In the genomic region with DNA sequence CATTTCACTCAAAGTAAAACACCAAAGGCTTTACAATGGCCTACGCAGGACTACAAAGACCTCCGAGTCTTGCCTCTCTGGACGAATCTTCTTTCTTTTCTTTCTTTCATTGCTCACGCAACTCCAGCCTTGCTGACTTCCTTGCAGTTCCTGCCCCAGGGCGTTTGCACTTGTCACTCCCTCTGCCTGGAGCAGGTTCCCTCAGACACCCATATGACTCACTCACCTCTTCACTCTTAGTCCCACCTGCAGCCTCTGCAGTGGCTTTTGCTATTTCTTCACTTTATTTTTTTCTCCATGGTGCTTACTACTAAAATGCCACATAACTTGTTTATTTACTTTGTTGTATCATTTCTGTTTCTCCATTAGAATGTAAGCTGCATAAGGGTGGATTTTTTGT, we compare ENCODE assay signal across 28 cellular contexts. TPM values are rescaled to one million over a fixed set of nuclear protein-coding genes. Genes with fewer than 3 reads are reported as not detected.
"Had no signal": no experiment of that assay in that cellular context is flagged by ENCODE, and none has a peak within 500 bp of the region (broad histone marks: within the 10 kb centered on the region; RNA-seq: fewer than 3 reads in every experiment).

No MANE protein-coding gene starts in this region.

- H3K36me3 ChIP-seq: brain microvascular endothelial cell, gastrocnemius medialis, right lobe of liver, suprapubic skin, tibial nerve, uterus had no signal

- FAIRE-seq: colon, small intestine had no signal

- H3K27ac ChIP-seq: brain microvascular endothelial cell, gastrocnemius medialis, right lobe of liver, suprapubic skin, tibial nerve, uterus, VCaP had no signal

- H3K9me3 Mint-ChIP-seq: activated CD4-positive, alpha-beta memory T cell treated with anti-CD3 and anti-CD28 coated beads, Interleukin-2, amount 10 ng/mL, durations not matched to agents 7 days and 5 days; activated CD4-positive, alpha-beta T cell treated with anti-CD3 and anti-CD28 coated beads, Interleukin-2, amount 10 ng/mL, durations not matched to agents 24 days and 14 days; activated naive CD4-positive, alpha-beta T cell treated with anti-CD3 and anti-CD28 coated beads, Interleukin-2, amount 50 U/mL, for 24 hours; nephron; stimulated activated effector memory CD8-positive, alpha-beta T cell treated with anti-CD3 and anti-CD28 coated beads, Interleukin-12 subunit alpha, Interleukin-12 subunit beta, amount 100 ng/mL, for 72 hours; stimulated activated naive CD8-positive, alpha-beta T cell treated with anti-CD3 and anti-CD28 coated beads, Interleukin-15, amount 100 ng/mL, for 72 hours had no signal

- H3K4me3 Mint-ChIP-seq: activated CD4-positive, alpha-beta memory T cell treated with anti-CD3 and anti-CD28 coated beads, Interleukin-2, amount 10 ng/mL, durations not matched to agents 7 days and 5 days; activated CD4-positive, alpha-beta T cell treated with anti-CD3 and anti-CD28 coated beads, Interleukin-2, amount 10 ng/mL, durations not matched to agents 24 days and 14 days; activated naive CD4-positive, alpha-beta T cell treated with anti-CD3 and anti-CD28 coated beads, Interleukin-2, amount 50 U/mL, for 24 hours; nephron; stimulated activated effector memory CD8-positive, alpha-beta T cell treated with anti-CD3 and anti-CD28 coated beads, Interleukin-12 subunit alpha, Interleukin-12 subunit beta, amount 100 ng/mL, for 72 hours; stimulated activated naive CD8-positive, alpha-beta T cell treated with anti-CD3 and anti-CD28 coated beads, Interleukin-15, amount 100 ng/mL, for 72 hours had no signal

- ATAC-seq: activated CD4-positive, CD25-positive, alpha-beta regulatory T cell treated with anti-CD3 and anti-CD28 coated beads, Interleukin-2, amount 50 U/mL, for 24 hours; esophagus mucosa; stimulated activated effector memory CD8-positive, alpha-beta T cell treated with anti-CD3 and anti-CD28 coated beads, Interleukin-12 subunit alpha, Interleukin-12 subunit beta, amount 100 ng/mL, for 72 hours; stimulated activated naive CD8-positive, alpha-beta T cell treated with anti-CD3 and anti-CD28 coated beads, Interleukin-15, amount 100 ng/mL, for 72 hours had no signal

- H3K27me3 Mint-ChIP-seq: activated CD4-positive, alpha-beta memory T cell treated with anti-CD3 and anti-CD28 coated beads, Interleukin-2, amount 10 ng/mL, durations not matched to agents 7 days and 5 days; activated CD4-positive, alpha-beta T cell treated with anti-CD3 and anti-CD28 coated beads, Interleukin-2, amount 10 ng/mL, durations not matched to agents 24 days and 14 days; activated naive CD4-positive, alpha-beta T cell treated with anti-CD3 and anti-CD28 coated beads, Interleukin-2, amount 50 U/mL, for 24 hours; stimulated activated naive CD8-positive, alpha-beta T cell treated with anti-CD3 and anti-CD28 coated beads, Interleukin-15, amount 100 ng/mL, for 72 hours had no signal

- H3K27ac Mint-ChIP-seq: activated CD4-positive, alpha-beta memory T cell treated with anti-CD3 and anti-CD28 coated beads, Interleukin-2, amount 10 ng/mL, durations not matched to agents 7 days and 5 days; activated CD4-positive, alpha-beta T cell treated with anti-CD3 and anti-CD28 coated beads, Interleukin-2, amount 10 ng/mL, durations not matched to agents 24 days and 14 days; activated naive CD4-positive, alpha-beta T cell treated with anti-CD3 and anti-CD28 coated beads, Interleukin-2, amount 50 U/mL, for 24 hours; stimulated activated effector memory CD8-positive, alpha-beta T cell treated with anti-CD3 and anti-CD28 coated beads, Interleukin-12 subunit alpha, Interleukin-12 subunit beta, amount 100 ng/mL, for 72 hours had no signal

- H3K4me1 ChIP-seq: gastrocnemius medialis, right lobe of liver, uterus had no signal

- H3K36me3 Mint-ChIP-seq: activated naive CD4-positive, alpha-beta T cell treated with anti-CD3 and anti-CD28 coated beads, Interleukin-2, amount 50 U/mL, for 24 hours; stimulated activated effector memory CD8-positive, alpha-beta T cell treated with anti-CD3 and anti-CD28 coated beads, Interleukin-12 subunit alpha, Interleukin-12 subunit beta, amount 100 ng/mL, for 72 hours had no signal

- H3K9me3 ChIP-seq: gastrocnemius medialis, right lobe of liver, suprapubic skin, tibial nerve, uterus had no signal

- H3K4me1 Mint-ChIP-seq: activated CD4-positive, alpha-beta memory T cell treated with anti-CD3 and anti-CD28 coated beads, Interleukin-2, amount 10 ng/mL, durations not matched to agents 7 days and 5 days; activated CD4-positive, alpha-beta T cell treated with anti-CD3 and anti-CD28 coated beads, Interleukin-2, amount 10 ng/mL, durations not matched to agents 24 days and 14 days; activated naive CD4-positive, alpha-beta T cell treated with anti-CD3 and anti-CD28 coated beads, Interleukin-2, amount 50 U/mL, for 24 hours; stimulated activated effector memory CD8-positive, alpha-beta T cell treated with anti-CD3 and anti-CD28 coated beads, Interleukin-12 subunit alpha, Interleukin-12 subunit beta, amount 100 ng/mL, for 72 hours; stimulated activated naive CD8-positive, alpha-beta T cell treated with anti-CD3 and anti-CD28 coated beads, Interleukin-15, amount 100 ng/mL, for 72 hours had no signal

- H3K27me3 ChIP-seq: brain microvascular endothelial cell, gastrocnemius medialis, right lobe of liver, suprapubic skin, tibial nerve, uterus had no signal

- H3K4me3 ChIP-seq: gastrocnemius medialis, right lobe of liver, suprapubic skin, tibial nerve, uterus had no signal

- DNase-seq: activated CD4-positive, alpha-beta memory T cell treated with anti-CD3 and anti-CD28 coated beads, Interleukin-2, amount 10 ng/mL, durations not matched to agents 7 days and 5 days; activated CD4-positive, alpha-beta T cell treated with anti-CD3 and anti-CD28 coated beads, Interleukin-2, amount 10 ng/mL, durations not matched to agents 24 days and 14 days; activated gamma-delta T cell; anterior cingulate cortex; central memory CD4-positive, alpha-beta T cell; effector memory CD4-positive, alpha-beta T cell; hippocampal formation; occipital lobe; right lobe of liver; small intestine; stimulated activated CD4-positive, alpha-beta T cell treated with anti-CD3 and anti-CD28 coated beads, Interleukin-2, amount 100 ng/mL, for 24 hours; stimulated activated naive CD8-positive, alpha-beta T cell treated with anti-CD3 and anti-CD28 coated beads, Interleukin-15, amount 100 ng/mL, for 72 hours had no signal

RNA-seq across cellular contexts. Expression of gene GHRHR, which starts 33.1 kb away (rescaled TPM):
- total RNA-seq: activated CD4-positive, alpha-beta memory T cell treated with anti-CD3 and anti-CD28 coated beads, Interleukin-2, amount 10 ng/mL, durations not matched to agents 7 days and 5 days; activated CD4-positive, alpha-beta T cell treated with anti-CD3 and anti-CD28 coated beads, Interleukin-2, amount 10 ng/mL, durations not matched to agents 24 days and 14 days; dermis microvascular lymphatic vessel endothelial cell; esophagus mucosa; gastrocnemius medialis; mononuclear cell; myocyte; occipital lobe; T-helper 2 cell treated with Interferon-gamma antibody and Interleukin-4, amounts not matched to agents 100 ng/mL and 5 ng/mL, for 36 hours; tibial nerve; uterus had no signal

RNA-seq across cellular contexts. Expression of gene ADCYAP1R1, which starts 55.2 kb away (rescaled TPM):
- total RNA-seq: activated CD4-positive, alpha-beta memory T cell treated with anti-CD3 and anti-CD28 coated beads, Interleukin-2, amount 10 ng/mL, durations not matched to agents 7 days and 5 days; activated CD4-positive, alpha-beta T cell treated with anti-CD3 and anti-CD28 coated beads, Interleukin-2, amount 10 ng/mL, durations not matched to agents 24 days and 14 days; myocyte; T-helper 2 cell treated with Interferon-gamma antibody and Interleukin-4, amounts not matched to agents 100 ng/mL and 5 ng/mL, for 36 hours had no signal
